Comparison of ENCODE assay signal across 1 cellular context in the genomic region with DNA sequence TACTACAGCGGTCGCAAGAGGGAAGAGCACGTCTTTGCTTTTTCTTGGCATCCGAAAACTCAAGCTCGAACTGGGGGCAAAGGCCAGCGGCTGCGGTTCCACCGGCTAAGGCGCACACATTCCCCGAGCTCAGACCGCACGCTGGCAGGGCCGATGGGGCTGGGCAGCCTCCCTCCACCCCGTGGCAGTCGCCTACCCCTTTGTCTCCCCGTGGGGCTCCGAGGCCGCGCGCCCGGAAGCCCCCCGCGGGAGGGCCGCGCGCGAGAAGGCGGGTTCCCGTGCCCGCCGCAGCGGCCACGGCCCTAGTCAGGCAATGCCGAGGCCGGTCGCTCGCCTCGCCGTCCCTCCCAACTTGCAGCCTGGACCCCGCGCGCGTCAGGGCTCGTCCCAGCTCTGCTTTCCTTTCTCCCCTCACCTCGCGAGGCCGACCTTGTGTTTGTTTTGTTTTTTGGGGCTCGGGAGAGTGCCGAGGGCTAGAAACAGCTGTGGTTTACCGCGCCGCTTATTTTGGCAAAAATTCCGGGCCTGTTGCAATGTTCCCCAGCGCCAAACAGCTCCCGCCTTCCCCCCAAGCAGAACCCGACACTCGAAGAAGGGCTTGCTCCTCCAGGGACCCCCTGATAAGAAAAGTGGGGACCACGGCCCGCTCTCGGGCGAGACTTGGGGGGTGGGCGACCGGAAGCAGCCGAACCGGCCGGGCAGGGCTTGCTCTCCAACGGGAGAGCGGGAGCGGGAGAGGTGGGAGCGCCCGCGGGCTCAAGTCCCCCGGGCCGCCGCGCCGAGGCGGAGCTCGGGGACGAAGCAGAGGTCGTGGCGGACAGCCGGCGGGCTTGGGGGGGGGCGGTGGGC.
TF ChIP-seq lines count a peak whose summit lies in the region.

No MANE protein-coding gene starts in this region.

TF ChIP-seq in WTC11, 78 proteins besides CTCF, POLR2A, EP300 and RAD21 (continued from another document and continues in another):
- no peak for TF ChIP-seq PRDM15 (CRISPR knock-in tag; IDR thresholded peaks at IDR 0.05)
- TF ChIP-seq, protein P1, sequence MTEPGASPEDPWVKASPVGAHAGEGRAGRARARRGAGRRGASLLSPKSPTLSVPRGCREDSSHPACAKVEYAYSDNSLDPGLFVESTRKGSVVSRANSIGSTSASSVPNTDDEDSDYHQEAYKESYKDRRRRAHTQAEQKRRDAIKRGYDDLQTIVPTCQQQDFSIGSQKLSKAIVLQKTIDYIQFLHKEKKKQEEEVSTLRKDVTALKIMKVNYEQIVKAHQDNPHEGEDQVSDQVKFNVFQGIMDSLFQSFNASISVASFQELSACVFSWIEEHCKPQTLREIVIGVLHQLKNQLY (CRISPR knock-in tag; IDR thresholded peaks at IDR 0.05), result no peak
- TF ChIP-seq ARID4B (CRISPR knock-in tag; IDR thresholded peaks at IDR 0.05; ENCODE audit: borderline replicate concordance), result peak; percentile 2; the same call in 1 of the 2 replicates
- TF ChIP-seq, protein P2, sequence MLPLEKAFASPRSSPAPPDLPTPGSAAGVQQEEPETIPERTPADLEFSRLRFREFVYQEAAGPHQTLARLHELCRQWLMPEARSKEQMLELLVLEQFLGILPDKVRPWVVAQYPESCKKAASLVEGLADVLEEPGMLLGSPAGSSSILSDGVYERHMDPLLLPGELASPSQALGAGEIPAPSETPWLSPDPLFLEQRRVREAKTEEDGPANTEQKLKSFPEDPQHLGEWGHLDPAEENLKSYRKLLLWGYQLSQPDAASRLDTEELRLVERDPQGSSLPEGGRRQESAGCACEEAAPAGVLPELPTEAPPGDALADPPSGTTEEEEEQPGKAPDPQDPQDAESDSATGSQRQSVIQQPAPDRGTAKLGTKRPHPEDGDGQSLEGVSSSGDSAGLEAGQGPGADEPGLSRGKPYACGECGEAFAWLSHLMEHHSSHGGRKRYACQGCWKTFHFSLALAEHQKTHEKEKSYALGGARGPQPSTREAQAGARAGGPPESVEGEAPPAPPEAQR (CRISPR knock-in tag; IDR thresholded peaks at IDR 0.05), result no peak
- TF ChIP-seq GRHL2 (CRISPR knock-in tag; IDR thresholded peaks at IDR 0.05; ENCODE audit: insufficient replicate concordance, severe bottlenecking), result no peak
- TF ChIP-seq, protein P3, sequence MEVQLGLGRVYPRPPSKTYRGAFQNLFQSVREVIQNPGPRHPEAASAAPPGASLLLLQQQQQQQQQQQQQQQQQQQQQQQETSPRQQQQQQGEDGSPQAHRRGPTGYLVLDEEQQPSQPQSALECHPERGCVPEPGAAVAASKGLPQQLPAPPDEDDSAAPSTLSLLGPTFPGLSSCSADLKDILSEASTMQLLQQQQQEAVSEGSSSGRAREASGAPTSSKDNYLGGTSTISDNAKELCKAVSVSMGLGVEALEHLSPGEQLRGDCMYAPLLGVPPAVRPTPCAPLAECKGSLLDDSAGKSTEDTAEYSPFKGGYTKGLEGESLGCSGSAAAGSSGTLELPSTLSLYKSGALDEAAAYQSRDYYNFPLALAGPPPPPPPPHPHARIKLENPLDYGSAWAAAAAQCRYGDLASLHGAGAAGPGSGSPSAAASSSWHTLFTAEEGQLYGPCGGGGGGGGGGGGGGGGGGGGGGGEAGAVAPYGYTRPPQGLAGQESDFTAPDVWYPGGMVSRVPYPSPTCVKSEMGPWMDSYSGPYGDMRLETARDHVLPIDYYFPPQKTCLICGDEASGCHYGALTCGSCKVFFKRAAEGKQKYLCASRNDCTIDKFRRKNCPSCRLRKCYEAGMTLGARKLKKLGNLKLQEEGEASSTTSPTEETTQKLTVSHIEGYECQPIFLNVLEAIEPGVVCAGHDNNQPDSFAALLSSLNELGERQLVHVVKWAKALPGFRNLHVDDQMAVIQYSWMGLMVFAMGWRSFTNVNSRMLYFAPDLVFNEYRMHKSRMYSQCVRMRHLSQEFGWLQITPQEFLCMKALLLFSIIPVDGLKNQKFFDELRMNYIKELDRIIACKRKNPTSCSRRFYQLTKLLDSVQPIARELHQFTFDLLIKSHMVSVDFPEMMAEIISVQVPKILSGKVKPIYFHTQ (CRISPR knock-in tag; IDR thresholded peaks at IDR 0.05), result no peak
- TF ChIP-seq ETV6 (CRISPR knock-in tag; IDR thresholded peaks at IDR 0.05), result no peak; the same call in 1 of the 2 replicates
- peak; percentile 25; the same call in 1 of the 2 replicates for TF ChIP-seq ZNF396 (CRISPR knock-in tag; IDR thresholded peaks at IDR 0.05; ENCODE audit: borderline replicate concordance)
- TF ChIP-seq TEAD1 (CRISPR knock-in tag; IDR thresholded peaks at IDR 0.05), result peak; percentile 34; the same call in 1 of the 2 replicates
- no peak for TF ChIP-seq CBFB (CRISPR knock-in tag; IDR thresholded peaks at IDR 0.05; ENCODE audit: low read depth)
- TF ChIP-seq RELA (CRISPR knock-in tag; IDR thresholded peaks at IDR 0.05; ENCODE audit: borderline replicate concordance), result no peak
- 0 out of 2 replicates have a peak, but pooled peaks have one; percentile 50 for TF ChIP-seq E2F4 (CRISPR knock-in tag; IDR thresholded peaks at IDR 0.05; ENCODE audit: borderline replicate concordance, low read depth)
- peak; percentile 72; the same call in 1 of the 2 replicates for TF ChIP-seq EMX1 (CRISPR knock-in tag; IDR thresholded peaks at IDR 0.05)
- peak; percentile 73; the same call in 1 of the 2 replicates for TF ChIP-seq ZNF416 (CRISPR knock-in tag; IDR thresholded peaks at IDR 0.05)
- TF ChIP-seq ERG (CRISPR knock-in tag; IDR thresholded peaks at IDR 0.05), result no peak
- no peak for TF ChIP-seq ZNF121 (CRISPR knock-in tag; IDR thresholded peaks at IDR 0.05)
- no peak for TF ChIP-seq NFE2L1 (CRISPR knock-in tag; IDR thresholded peaks at IDR 0.05)
- TF ChIP-seq NR1H2 (CRISPR knock-in tag; IDR thresholded peaks at IDR 0.05), result no peak
- TF ChIP-seq OVOL2 (CRISPR knock-in tag; IDR thresholded peaks at IDR 0.05; ENCODE audit: borderline replicate concordance), result 0 out of 2 replicates have a peak, but pooled peaks have one; percentile 7
- TF ChIP-seq ZNF671 (CRISPR knock-in tag; IDR thresholded peaks at IDR 0.05), result peak; percentile 54; the same call in 1 of the 2 replicates
- TF ChIP-seq ZNF425 (CRISPR knock-in tag; conservative IDR thresholded peaks at IDR 0.05), result no peak
- TF ChIP-seq FOXK1 (CRISPR knock-in tag; IDR thresholded peaks at IDR 0.05), result no peak
- TF ChIP-seq ZMAT4 (CRISPR knock-in tag; IDR thresholded peaks at IDR 0.05), result no peak
- TF ChIP-seq, protein P4, sequence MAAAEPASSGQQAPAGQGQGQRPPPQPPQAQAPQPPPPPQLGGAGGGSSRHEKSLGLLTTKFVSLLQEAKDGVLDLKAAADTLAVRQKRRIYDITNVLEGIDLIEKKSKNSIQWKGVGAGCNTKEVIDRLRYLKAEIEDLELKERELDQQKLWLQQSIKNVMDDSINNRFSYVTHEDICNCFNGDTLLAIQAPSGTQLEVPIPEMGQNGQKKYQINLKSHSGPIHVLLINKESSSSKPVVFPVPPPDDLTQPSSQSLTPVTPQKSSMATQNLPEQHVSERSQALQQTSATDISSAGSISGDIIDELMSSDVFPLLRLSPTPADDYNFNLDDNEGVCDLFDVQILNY (CRISPR knock-in tag; IDR thresholded peaks at IDR 0.05), result peak; percentile 68; the same call in 1 of the 2 replicates
- no peak for TF ChIP-seq TCF7 (CRISPR knock-in tag; IDR thresholded peaks at IDR 0.05; ENCODE audit: low read depth)
- TF ChIP-seq FOXJ3 (CRISPR knock-in tag; IDR thresholded peaks at IDR 0.05; ENCODE audit: borderline replicate concordance), result no peak
- TF ChIP-seq, protein P5, sequence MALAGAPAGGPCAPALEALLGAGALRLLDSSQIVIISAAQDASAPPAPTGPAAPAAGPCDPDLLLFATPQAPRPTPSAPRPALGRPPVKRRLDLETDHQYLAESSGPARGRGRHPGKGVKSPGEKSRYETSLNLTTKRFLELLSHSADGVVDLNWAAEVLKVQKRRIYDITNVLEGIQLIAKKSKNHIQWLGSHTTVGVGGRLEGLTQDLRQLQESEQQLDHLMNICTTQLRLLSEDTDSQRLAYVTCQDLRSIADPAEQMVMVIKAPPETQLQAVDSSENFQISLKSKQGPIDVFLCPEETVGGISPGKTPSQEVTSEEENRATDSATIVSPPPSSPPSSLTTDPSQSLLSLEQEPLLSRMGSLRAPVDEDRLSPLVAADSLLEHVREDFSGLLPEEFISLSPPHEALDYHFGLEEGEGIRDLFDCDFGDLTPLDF (CRISPR knock-in tag; IDR thresholded peaks at IDR 0.05), result no peak
- TF ChIP-seq PRRX2 (CRISPR knock-in tag; IDR thresholded peaks at IDR 0.05), result no peak
